In the genomic region with DNA sequence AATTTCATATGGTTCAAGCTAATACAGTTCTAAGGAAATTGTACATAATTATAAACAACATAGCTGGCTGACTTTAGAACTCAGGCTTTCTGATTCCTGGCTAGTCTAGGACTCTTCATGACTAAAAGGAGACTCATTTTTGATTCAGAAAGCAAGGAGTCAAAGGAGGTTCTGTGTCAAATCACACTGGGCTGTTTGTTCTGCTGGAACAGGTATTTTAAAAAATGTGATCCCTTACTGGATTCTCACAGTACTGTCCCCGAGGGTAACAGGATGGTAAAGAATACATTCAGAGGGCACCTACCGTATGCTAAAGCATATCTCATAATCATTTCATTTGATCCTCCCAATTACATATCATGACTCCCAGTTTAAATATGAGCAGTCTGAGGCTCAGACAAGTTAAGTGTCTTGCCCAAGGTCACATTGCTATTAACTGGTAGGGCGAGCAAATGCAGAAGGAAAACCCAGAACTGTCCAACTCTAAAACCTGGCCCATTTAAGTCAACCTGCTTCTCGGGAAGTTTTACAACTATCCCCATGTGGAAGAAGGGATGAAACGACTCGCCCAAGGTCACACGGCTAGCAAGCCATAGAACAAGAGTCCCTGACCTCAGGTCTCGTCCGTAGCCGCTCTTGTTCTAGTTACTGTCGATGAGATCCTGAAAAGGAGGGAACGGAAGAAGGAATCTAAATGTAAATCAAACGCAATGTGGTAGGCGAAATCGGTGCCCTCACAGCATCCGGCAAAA, we compare ENCODE assay signal across 2 cellular contexts.
TF ChIP-seq lines count a peak whose summit lies in the region.

No MANE protein-coding gene starts in this region.

TF ChIP-seq in GM12891, 5 proteins besides CTCF, POLR2A, EP300 and RAD21:
- TF ChIP-seq PAX5 (IDR thresholded peaks at IDR 0.05; ENCODE audit: insufficient read depth, low read length, severe bottlenecking), result no peak
- TF ChIP-seq TAF1 (IDR thresholded peaks at IDR 0.05; ENCODE audit: low read depth, low read length), result no peak
- no peak; the same call in 1 of the 2 replicates for TF ChIP-seq POLR2AphosphoS5 (IDR thresholded peaks at IDR 0.05; ENCODE audit: low read depth, low read length)
- TF ChIP-seq POU2F2 (IDR thresholded peaks at IDR 0.05; ENCODE audit: low read depth, low read length), result no peak; the same call in 1 of the 2 replicates
- TF ChIP-seq SPI1 (IDR thresholded peaks at IDR 0.05; ENCODE audit: low read depth, low read length), result no peak

TF ChIP-seq in endothelial cell of umbilical vein, 7 proteins besides CTCF, POLR2A, EP300 and RAD21:
- TF ChIP-seq MYC (IDR thresholded peaks at IDR 0.05; ENCODE audit: low read depth, low read length) (no peak), FOS (IDR thresholded peaks at IDR 0.05; ENCODE audit: borderline replicate concordance, insufficient read depth, low read length) (no peak), JUN (IDR thresholded peaks at IDR 0.05; ENCODE audit: borderline replicate concordance, insufficient read depth, insufficient read length, low read depth) (no peak), POLR2AphosphoS5 (IDR thresholded peaks at IDR 0.05; ENCODE audit: insufficient read depth, low read depth, low read length) (no peak), GATA2 (IDR thresholded peaks at IDR 0.05; ENCODE audit: insufficient read depth, insufficient read length, low read depth, low read length) (no peak), EZH2 (IDR thresholded peaks at IDR 0.05; ENCODE audit: borderline replicate concordance, low read depth, low read length, severe bottlenecking) (no peak)
- TF ChIP-seq, protein P1, sequence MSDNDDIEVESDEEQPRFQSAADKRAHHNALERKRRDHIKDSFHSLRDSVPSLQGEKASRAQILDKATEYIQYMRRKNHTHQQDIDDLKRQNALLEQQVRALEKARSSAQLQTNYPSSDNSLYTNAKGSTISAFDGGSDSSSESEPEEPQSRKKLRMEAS (IDR thresholded peaks at IDR 0.05; ENCODE audit: insufficient read depth, insufficient read length), result no peak
